ENCODE assay signal across 8 cellular contexts in the genomic region with DNA sequence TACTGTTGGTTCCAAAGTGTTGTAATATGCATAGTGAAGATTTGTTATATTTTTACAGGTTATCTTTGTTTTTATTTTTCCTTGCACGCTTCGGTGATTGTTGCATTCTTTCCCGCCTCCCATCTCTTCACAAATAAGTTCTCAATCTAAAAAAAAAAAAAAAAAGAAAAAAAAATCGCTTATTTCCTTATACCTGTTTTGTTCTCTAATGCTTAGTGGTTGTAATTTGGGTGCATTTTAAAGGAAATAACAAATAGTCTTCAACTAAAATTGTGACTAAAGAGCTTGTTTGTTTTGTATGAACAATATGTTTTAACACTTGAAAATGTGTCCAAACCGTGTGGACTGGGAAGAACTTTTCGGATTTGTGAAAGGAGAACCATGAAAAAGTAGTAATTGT. TPM values are rescaled to one million over a fixed set of nuclear protein-coding genes. Genes with fewer than 3 reads are reported as not detected.
DNase-seq lines count a peak whose midpoint lies in the region; ATAC-seq and TF ChIP-seq lines count a peak whose summit lies in the region.

No MANE protein-coding gene starts in this region.

- peak overlapping the region; percentile 89 for H3K4me3 ChIP-seq in iPS-11a (ENCODE audit: low read depth, low read length)

- peaks cover 34% of the 10 kb centered on the region for H3K36me3 Mint-ChIP-seq in activated CD8-positive, alpha-beta T cell treated with anti-CD3 and anti-CD28 coated beads for 36 hours (ENCODE audit: low read depth)
- peaks cover 11% of the 10 kb centered on the region for H3K36me3 Mint-ChIP-seq in stimulated activated memory B cell treated with anti-CD40 and anti-IgM and Interleukin-4, amounts not matched to agents 10 μg/mL and 1 μg/mL and 100 μg/mL, for 72 hours

- no peak for ATAC-seq in activated CD8-positive, alpha-beta T cell treated with anti-CD3 and anti-CD28 coated beads for 36 hours
- ATAC-seq in stimulated activated memory B cell treated with anti-CD40 and anti-IgM and Interleukin-4, amounts not matched to agents 10 μg/mL and 1 μg/mL and 100 μg/mL, for 72 hours: no peak

- no peak for TF ChIP-seq CTCF in activated CD8-positive, alpha-beta T cell treated with anti-CD3 and anti-CD28 coated beads for 36 hours (IDR thresholded peaks at IDR 0.05)

- peaks cover 49% of the 10 kb centered on the region for H3K4me1 Mint-ChIP-seq in activated CD8-positive, alpha-beta T cell treated with anti-CD3 and anti-CD28 coated beads for 36 hours (ENCODE audit: low read depth)
- peaks cover 46% of the 10 kb centered on the region for H3K4me1 Mint-ChIP-seq in stimulated activated memory B cell treated with anti-CD40 and anti-IgM and Interleukin-4, amounts not matched to agents 10 μg/mL and 1 μg/mL and 100 μg/mL, for 72 hours

- peak; percentile 8 for DNase-seq in DMS79 treated with DMSO at 0.1 percent for 48 hours (lab: John Stamatoyannopoulos, UW)
- DNase-seq in DMS79 (lab: John Stamatoyannopoulos, UW): no peak
- DNase-seq in activated CD8-positive, alpha-beta T cell treated with anti-CD3 and anti-CD28 coated beads for 36 hours: no peak
- DNase-seq in DMS114 treated with DMSO at 0.1 percent for 48 hours (lab: John Stamatoyannopoulos, UW; ENCODE audit: unreplicated experiment): no peak
- DNase-seq in mucosa of gallbladder (ENCODE audit: low spot score): no peak
- no peak for DNase-seq in NCI-H526 (lab: John Stamatoyannopoulos, UW)

- no peaks in the 10 kb centered on the region for H3K9me3 Mint-ChIP-seq in activated CD8-positive, alpha-beta T cell treated with anti-CD3 and anti-CD28 coated beads for 36 hours
- no peaks in the 10 kb centered on the region for H3K9me3 Mint-ChIP-seq in stimulated activated memory B cell treated with anti-CD40 and anti-IgM and Interleukin-4, amounts not matched to agents 10 μg/mL and 1 μg/mL and 100 μg/mL, for 72 hours

- H3K27me3 Mint-ChIP-seq in activated CD8-positive, alpha-beta T cell treated with anti-CD3 and anti-CD28 coated beads for 36 hours: no peaks in the 10 kb centered on the region
- no peaks in the 10 kb centered on the region for H3K27me3 Mint-ChIP-seq in stimulated activated memory B cell treated with anti-CD40 and anti-IgM and Interleukin-4, amounts not matched to agents 10 μg/mL and 1 μg/mL and 100 μg/mL, for 72 hours

- CTCF ChIA-PET in activated CD8-positive, alpha-beta T cell treated with anti-CD3 and anti-CD28 coated beads for 36 hours (lab: Charles Lee): interaction anchor here (2.4 kb wide), 1 partner anchor 109 kb away, joined by 11 read pairs; no protein-coding TSS in a partner anchor

- intact Hi-C loops in activated CD8-positive, alpha-beta T cell treated with anti-CD3 and anti-CD28 coated beads for 36 hours (cut with micrococcal nuclease): no loop called here

- peak overlapping the region; percentile 93 for H3K4me3 Mint-ChIP-seq in activated CD8-positive, alpha-beta T cell treated with anti-CD3 and anti-CD28 coated beads for 36 hours
- peak overlapping the region; percentile 87 for H3K4me3 Mint-ChIP-seq in stimulated activated memory B cell treated with anti-CD40 and anti-IgM and Interleukin-4, amounts not matched to agents 10 μg/mL and 1 μg/mL and 100 μg/mL, for 72 hours

- POLR2A ChIA-PET in activated CD8-positive, alpha-beta T cell treated with anti-CD3 and anti-CD28 coated beads for 36 hours (lab: Charles Lee): interaction anchor here (0.8 to 1.2 kb wide), 2 partner anchors 30 to 1354 kb away, joined by 3 read pairs; no protein-coding TSS in a partner anchor

- H3K27ac Mint-ChIP-seq in activated CD8-positive, alpha-beta T cell treated with anti-CD3 and anti-CD28 coated beads for 36 hours: peak overlapping the region; percentile 100
- H3K27ac Mint-ChIP-seq in stimulated activated memory B cell treated with anti-CD40 and anti-IgM and Interleukin-4, amounts not matched to agents 10 μg/mL and 1 μg/mL and 100 μg/mL, for 72 hours: peak overlapping the region; percentile 96

RNA-seq across cellular contexts. Expression of a gene that starts 1.5 kb away (rescaled TPM):
- total RNA-seq in activated CD8-positive, alpha-beta T cell treated with anti-CD3 and anti-CD28 coated beads for 36 hours: 100 to 1,000 TPM; 216 to 221 TPM
- 129 TPM for total RNA-seq in mucosa of gallbladder
